13 cellular contexts compared by ENCODE assay signal in genomic region chr2:111632661-111633060, GRCh38.
DNase-seq lines count a peak whose midpoint lies in the region; ATAC-seq and TF ChIP-seq lines count a peak whose summit lies in the region.
"Had no signal": no experiment of that assay in that cellular context is flagged by ENCODE, and none has a peak within 500 bp of the region (broad histone marks: within the 10 kb centered on the region; RNA-seq: fewer than 3 reads in every experiment).

No MANE protein-coding gene starts in this region.

- ATAC-seq in DND-41 (ENCODE audit: insufficient read depth, low read depth): peak; percentile 97
- ATAC-seq in memory B cell (ENCODE audit: low read depth): peak; percentile 22
- no peak for ATAC-seq in HG03565 (IDR thresholded peaks at IDR 0.05; ENCODE audit: unreplicated experiment)
- ATAC-seq: left ventricle myocardium superior had no signal

- peaks cover 23% of the 10 kb centered on the region for H3K4me1 Mint-ChIP-seq in activated CD4-positive, alpha-beta memory T cell treated with anti-CD3 and anti-CD28 coated beads, Interleukin-2, amount 10 ng/mL, durations not matched to agents 7 days and 5 days
- H3K4me1 Mint-ChIP-seq in memory B cell (no peaks in the 10 kb centered on the region), Calu3 (ENCODE audit: low read depth, unreplicated experiment) (no peaks in the 10 kb centered on the region)
- peaks cover 2 to 7% (median 4%) of the 10 kb centered on the region in 4 donors for H3K4me1 Mint-ChIP-seq in CD4-positive, alpha-beta memory T cell

- H3K9me3 ChIP-seq in DND-41 (ENCODE audit: insufficient read depth, low read length, severe bottlenecking): peaks cover 20% of the 10 kb centered on the region
- no peaks in the 10 kb centered on the region for H3K9me3 ChIP-seq in CD4-positive, alpha-beta memory T cell (ENCODE audit: control insufficient read depth in 1 of 2, low read length in 2 of 2)

- peak overlapping the region; percentile 51 for H3K9ac ChIP-seq in DND-41 (ENCODE audit: low read depth, low read length)

- peak overlapping the region; percentile 90 for H3K27ac ChIP-seq in DND-41 (ENCODE audit: low read length)
- no peak overlapping the region for H3K27ac ChIP-seq in CD4-positive, alpha-beta memory T cell (ENCODE audit: low read depth, low read length)
- H3K27ac ChIP-seq: SJSA1 had no signal

- DNase-seq in DND-41 (peak; percentile 82), GM13976 (ENCODE audit: low spot score) (peak; percentile 50), memory B cell (ENCODE audit: low spot score in 2 of 2) (no peak), Calu3 (no peak)
- DNase-seq in activated CD4-positive, alpha-beta memory T cell treated with anti-CD3 and anti-CD28 coated beads, Interleukin-2, amount 10 ng/mL, durations not matched to agents 7 days and 5 days: peak; percentile 45
- DNase-seq in CD4-positive, alpha-beta memory T cell: no peak
- DNase-seq: effector CD4-positive, alpha-beta T cell; left ventricle myocardium superior; MG63; NCI-H510A treated with DMSO at 0.1 percent for 48 hours; substantia nigra had no signal

- H3K4me3 ChIP-seq in DND-41 (ENCODE audit: low read depth in 1 of 2, low read length in 2 of 2): peak overlapping the region in 1 of 2 experiments; percentile 25; a peak in 1 of 4 replicates
- H3K4me3 ChIP-seq in CD4-positive, alpha-beta memory T cell (ENCODE audit: low read length in 2 of 2): no peak overlapping the region
- H3K4me3 ChIP-seq: MG63, SJSA1 had no signal

- H3K27me3 Mint-ChIP-seq in activated CD4-positive, alpha-beta memory T cell treated with anti-CD3 and anti-CD28 coated beads, Interleukin-2, amount 10 ng/mL, durations not matched to agents 7 days and 5 days: peaks cover 40% of the 10 kb centered on the region
- H3K27me3 Mint-ChIP-seq in memory B cell (peaks cover 11% of the 10 kb centered on the region), Calu3 (ENCODE audit: unreplicated experiment) (no peaks in the 10 kb centered on the region)
- peaks cover 3 to 13% of the 10 kb centered on the region in 2 donors for H3K27me3 Mint-ChIP-seq in CD4-positive, alpha-beta memory T cell

- in situ Hi-C loops in GM13976 (cut with MboI; ENCODE audit: low sequenced_read_pairs, unreplicated experiment): no loop called here

- no peaks in the 10 kb centered on the region for H3K79me2 ChIP-seq in DND-41 (ENCODE audit: insufficient read depth, low read length)

- H3K4me1 ChIP-seq in DND-41 (ENCODE audit: insufficient read depth, low read length): peaks cover 31% of the 10 kb centered on the region
- H3K4me1 ChIP-seq in CD4-positive, alpha-beta memory T cell (ENCODE audit: insufficient read depth, low read length): peaks cover 10% of the 10 kb centered on the region
- H3K4me1 ChIP-seq: SJSA1 had no signal

- peaks cover 24% of the 10 kb centered on the region for H3K9me3 Mint-ChIP-seq in activated CD4-positive, alpha-beta memory T cell treated with anti-CD3 and anti-CD28 coated beads, Interleukin-2, amount 10 ng/mL, durations not matched to agents 7 days and 5 days
- H3K9me3 Mint-ChIP-seq in memory B cell (peaks cover 23% of the 10 kb centered on the region), Calu3 (ENCODE audit: low read depth, unreplicated experiment) (peaks cover 13% of the 10 kb centered on the region)
- peaks cover 8 to 34% (median 27%) of the 10 kb centered on the region in 8 donors for H3K9me3 Mint-ChIP-seq in CD4-positive, alpha-beta memory T cell

- no peaks in the 10 kb centered on the region for H3K36me3 ChIP-seq in DND-41 (ENCODE audit: insufficient read depth, low read length)
- no peaks in the 10 kb centered on the region for H3K36me3 ChIP-seq in CD4-positive, alpha-beta memory T cell (ENCODE audit: insufficient read depth, low read length)
- H3K36me3 ChIP-seq: MG63, SJSA1 had no signal

- POLR2A ChIA-PET in activated CD4-positive, alpha-beta memory T cell treated with anti-CD3 and anti-CD28 coated beads, Interleukin-2, amount 10 ng/mL, durations not matched to agents 7 days and 5 days (lab: Charles Lee): interaction anchor here (0.7 kb wide), 1 partner anchor 15 kb away, joined by 3 read pairs; no protein-coding TSS in a partner anchor
- POLR2A ChIA-PET in CD4-positive, alpha-beta memory T cell (lab: Charles Lee; ENCODE audit: partially characterized antibody): no interaction called here

- intact Hi-C loops in Calu3 (cut with micrococcal nuclease; ENCODE audit: unreplicated experiment): no loop called here
- intact Hi-C loops in CD4-positive, alpha-beta memory T cell (cut with micrococcal nuclease): no loop called here

- no peaks in the 10 kb centered on the region for H3K27me3 ChIP-seq in DND-41 (ENCODE audit: insufficient read depth, low read length, poor library complexity)
- H3K27me3 ChIP-seq in CD4-positive, alpha-beta memory T cell (ENCODE audit: insufficient read depth, low read length): no peaks in the 10 kb centered on the region
- H3K27me3 ChIP-seq: MG63, SJSA1 had no signal

- H3K36me3 Mint-ChIP-seq in activated CD4-positive, alpha-beta memory T cell treated with anti-CD3 and anti-CD28 coated beads, Interleukin-2, amount 10 ng/mL, durations not matched to agents 7 days and 5 days (ENCODE audit: low read depth): peaks cover 32% of the 10 kb centered on the region
- H3K36me3 Mint-ChIP-seq in memory B cell (peaks cover 6% of the 10 kb centered on the region), Calu3 (ENCODE audit: insufficient read depth, unreplicated experiment) (no peaks in the 10 kb centered on the region)
- H3K36me3 Mint-ChIP-seq in CD4-positive, alpha-beta memory T cell: peaks cover 3 to 6% of the 10 kb centered on the region in 2 donors

- H3K4me3 Mint-ChIP-seq in activated CD4-positive, alpha-beta memory T cell treated with anti-CD3 and anti-CD28 coated beads, Interleukin-2, amount 10 ng/mL, durations not matched to agents 7 days and 5 days: no peak overlapping the region
- H3K4me3 Mint-ChIP-seq in memory B cell (no peak overlapping the region), Calu3 (ENCODE audit: low read depth, unreplicated experiment) (no peak overlapping the region)
- H3K4me3 Mint-ChIP-seq in CD4-positive, alpha-beta memory T cell: no peak overlapping the region

- CTCF ChIA-PET in activated CD4-positive, alpha-beta memory T cell treated with anti-CD3 and anti-CD28 coated beads, Interleukin-2, amount 10 ng/mL, durations not matched to agents 7 days and 5 days (lab: Charles Lee): interaction anchor here (0.9 to 1.5 kb wide), 3 partner anchors 14 to 69 kb away, joined by 3 to 4 read pairs (median 3); no protein-coding TSS in a partner anchor
- CTCF ChIA-PET in Calu3 (lab: Charles Lee): interaction anchor here (0.6 to 0.8 kb wide), 2 partner anchors 13 to 27 kb away, joined by 3 to 5 read pairs; no protein-coding TSS in a partner anchor
- CTCF ChIA-PET in CD4-positive, alpha-beta memory T cell (lab: Charles Lee; ENCODE audit: partially characterized antibody): no interaction called here

- peak overlapping the region; percentile 65 for H3K27ac Mint-ChIP-seq in activated CD4-positive, alpha-beta memory T cell treated with anti-CD3 and anti-CD28 coated beads, Interleukin-2, amount 10 ng/mL, durations not matched to agents 7 days and 5 days
- H3K27ac Mint-ChIP-seq in memory B cell (no peak overlapping the region), Calu3 (ENCODE audit: unreplicated experiment) (no peak overlapping the region)
- peak overlapping the region in 2 of 7 donors; percentile 13 to 83 for H3K27ac Mint-ChIP-seq in CD4-positive, alpha-beta memory T cell

- H3K4me2 ChIP-seq in DND-41 (ENCODE audit: insufficient read depth, low read length): peak overlapping the region; percentile 50

- no TSS peak for BruUV-seq in Calu3 (replicated peaks; lab: Mats Ljungman, UMichigan)

- TF ChIP-seq CTCF in DND-41 (IDR thresholded peaks at IDR 0.05; ENCODE audit: borderline replicate concordance, extremely low read depth, low read length, poor library complexity, severe bottlenecking) (no peak), GM13976 (IDR thresholded peaks at IDR 0.05; ENCODE audit: borderline replicate concordance, control extremely low read depth, extremely low read depth, insufficient read depth, missing control alignments) (no peak), Calu3 (IDR thresholded peaks at IDR 0.05; ENCODE audit: unreplicated experiment) (no peak)

- H4K20me1 ChIP-seq in DND-41 (ENCODE audit: insufficient read depth, low read length): no peaks in the 10 kb centered on the region

- H2AFZ ChIP-seq in DND-41 (ENCODE audit: low read depth, low read length): peak overlapping the region; percentile 80

Comparison
In these comparisons a context has a peak if more than half of its experiments do, and no peak if none do; other contexts are left out.
1. DNase-seq: peak in DND-41 (single experiment), GM13976 (single experiment) and activated CD4-positive, alpha-beta memory T cell treated with anti-CD3 and anti-CD28 coated beads, Interleukin-2, amount 10 ng/mL, durations not matched to agents 7 days and 5 days (single experiment); none in memory B cell (0 of 2), Calu3 (single experiment) and CD4-positive, alpha-beta memory T cell (0 of 5).